Comparison of ENCODE assay signal across 13 cellular contexts in genomic region chr13:20425819-20426219, GRCh38.
DNase-seq lines count a peak whose midpoint lies in the region; ATAC-seq lines count a peak whose summit lies in the region.
"Had no signal": no experiment of that assay in that cellular context is flagged by ENCODE, and none has a peak within 500 bp of the region (broad histone marks: within the 10 kb centered on the region; RNA-seq: fewer than 3 reads in every experiment).

No MANE protein-coding gene starts in this region.

- H3K36me3 Mint-ChIP-seq in naive thymus-derived CD4-positive, alpha-beta T cell: peaks cover 11 to 70% (median 38%) of the 10 kb centered on the region in 5 donors

- H3K27ac Mint-ChIP-seq in naive thymus-derived CD4-positive, alpha-beta T cell: no peak overlapping the region
- H3K27ac Mint-ChIP-seq: activated T-cell treated with anti-CD3 and anti-CD28 coated beads, Interleukin-2, amount 50 U/mL, for 72 hours had no signal

- H3K4me1 Mint-ChIP-seq in naive thymus-derived CD4-positive, alpha-beta T cell: peaks cover 0 to 25% (median 8%) of the 10 kb centered on the region in 7 donors

- no peak overlapping the region for H3K27ac ChIP-seq in naive thymus-derived CD4-positive, alpha-beta T cell (ENCODE audit: low read depth, low read length)

- H3K4me3 ChIP-seq in naive thymus-derived CD4-positive, alpha-beta T cell (ENCODE audit: low read length): no peak overlapping the region
- H3K4me3 ChIP-seq: dorsolateral prefrontal cortex, left ventricle myocardium inferior had no signal

- CTCF ChIA-PET in naive thymus-derived CD4-positive, alpha-beta T cell (lab: Charles Lee): no interaction called here

- POLR2A ChIA-PET in naive thymus-derived CD4-positive, alpha-beta T cell (lab: Charles Lee): no interaction called here

- ATAC-seq in GM18519 (IDR thresholded peaks at IDR 0.05; ENCODE audit: low FRiP score, unreplicated experiment) (peak; percentile 75), GM21576 (IDR thresholded peaks at IDR 0.05; ENCODE audit: unreplicated experiment) (peak; percentile 50), HG03520 (IDR thresholded peaks at IDR 0.05; ENCODE audit: unreplicated experiment) (peak; percentile 50), HG03469 (IDR thresholded peaks at IDR 0.05; ENCODE audit: unreplicated experiment) (no peak)
- no peak for ATAC-seq in naive thymus-derived CD4-positive, alpha-beta T cell
- ATAC-seq: activated T-cell treated with anti-CD3 and anti-CD28 coated beads, Interleukin-2, amount 50 U/mL, for 72 hours had no signal

- H3K4me3 Mint-ChIP-seq in naive thymus-derived CD4-positive, alpha-beta T cell: no peak overlapping the region
- H3K4me3 Mint-ChIP-seq: activated T-cell treated with anti-CD3 and anti-CD28 coated beads, Interleukin-2, amount 50 U/mL, for 72 hours had no signal

- no peaks in the 10 kb centered on the region for H3K27me3 ChIP-seq in naive thymus-derived CD4-positive, alpha-beta T cell (ENCODE audit: control insufficient read depth in 2 of 2, insufficient read depth in 2 of 2, low read length in 2 of 2)
- H3K27me3 ChIP-seq: dorsolateral prefrontal cortex had no signal

- H3K27me3 Mint-ChIP-seq in naive thymus-derived CD4-positive, alpha-beta T cell: peaks cover 0 to 3% (median 0%) of the 10 kb centered on the region in 5 donors

- DNase-seq in left kidney (ENCODE audit: low read depth, low spot score) (peak; percentile 69), ecto neural progenitor cell (ENCODE audit: low spot score) (no peak), Ammon's horn (ENCODE audit: low spot score) (no peak)
- DNase-seq in naive thymus-derived CD4-positive, alpha-beta T cell: no peak
- DNase-seq: activated T-cell treated with anti-CD3 and anti-CD28 coated beads, Interleukin-2, amount 50 U/mL, for 72 hours; dorsolateral prefrontal cortex; left ventricle myocardium inferior; NCI-H1105 treated with DMSO at 0.1 percent for 48 hours; SIG-M5 had no signal

- peaks cover 0 to 1% (median 0%) of the 10 kb centered on the region in 11 donors for H3K9me3 Mint-ChIP-seq in naive thymus-derived CD4-positive, alpha-beta T cell
- H3K9me3 Mint-ChIP-seq: activated T-cell treated with anti-CD3 and anti-CD28 coated beads, Interleukin-2, amount 50 U/mL, for 72 hours had no signal

- intact Hi-C loops in naive thymus-derived CD4-positive, alpha-beta T cell (cut with micrococcal nuclease): loop anchor here in 1 of 2 donors (5.0 kb wide), 1 partner anchor 51 kb away; no protein-coding TSS in a partner anchor

- H3K9me3 ChIP-seq in naive thymus-derived CD4-positive, alpha-beta T cell (ENCODE audit: control insufficient read depth in 2 of 3, low read length in 3 of 3): no peaks in the 10 kb centered on the region
- H3K9me3 ChIP-seq: left ventricle myocardium inferior had no signal

- no peaks in the 10 kb centered on the region for H3K4me1 ChIP-seq in naive thymus-derived CD4-positive, alpha-beta T cell (ENCODE audit: control insufficient read depth in 2 of 2, insufficient read depth in 2 of 2, low read length in 2 of 2)

- peaks cover 0 to under 1% (median 0%) of the 10 kb centered on the region in 3 experiments for H3K36me3 ChIP-seq in naive thymus-derived CD4-positive, alpha-beta T cell (ENCODE audit: control insufficient read depth in 2 of 3, insufficient read depth in 3 of 3, low read length in 3 of 3)

Comparison
In these comparisons a context has a peak if more than half of its experiments do, and no peak if none do; other contexts are left out.
1. ATAC-seq: peak in GM18519 (single experiment), GM21576 (single experiment) and HG03520 (single experiment); none in naive thymus-derived CD4-positive, alpha-beta T cell (single experiment) and HG03469 (single experiment).